Comparison of ENCODE assay signal across 2 cellular contexts in the genomic region with DNA sequence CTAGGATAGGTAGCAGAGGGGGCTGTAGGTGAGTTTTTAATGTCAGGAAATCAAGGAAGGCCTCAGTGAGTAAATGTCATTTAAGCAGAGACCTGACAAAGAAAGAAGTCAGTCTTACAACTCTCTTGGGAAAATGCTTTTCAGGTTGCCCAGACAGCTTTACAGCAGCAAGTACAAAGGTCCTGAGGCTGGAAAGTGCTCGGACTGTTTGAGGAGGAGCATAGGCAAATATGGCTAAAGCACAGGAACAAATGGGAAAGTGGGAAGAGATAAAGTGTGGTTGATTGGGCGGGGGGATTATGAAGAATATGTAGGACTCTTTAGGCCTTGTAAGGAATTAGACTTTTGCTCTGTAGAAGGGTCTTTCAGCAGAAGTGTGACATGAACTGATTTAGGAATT.
TF ChIP-seq lines count a peak whose summit lies in the region.

No MANE protein-coding gene starts in this region.

TF ChIP-seq in HEK293, 187 proteins besides CTCF, POLR2A, EP300 and RAD21:
- TF ChIP-seq ZNF623 (tag by site-specific recombination; IDR thresholded peaks at IDR 0.05) (peak; percentile 55), ZNF341 (tag by site-specific recombination; IDR thresholded peaks at IDR 0.05; ENCODE audit: low read depth) (no peak)

TF ChIP-seq in H1, 55 proteins besides CTCF, POLR2A, EP300 and RAD21:
- peak; percentile 73; the same call in 1 of the 2 replicates for TF ChIP-seq KDM1A (IDR thresholded peaks at IDR 0.05; ENCODE audit: borderline replicate concordance, low read length)
- TF ChIP-seq GABPA (IDR thresholded peaks at IDR 0.05; ENCODE audit: borderline replicate concordance, insufficient read depth, low read length), result no peak
TF ChIP-seq in H1: peak in this region for 1.
